13 cellular contexts compared by ENCODE assay signal in genomic region chr9:2638871-2639673, GRCh38. TPM values are rescaled to one million over a fixed set of nuclear protein-coding genes. Genes with fewer than 3 reads are reported as not detected.
DNase-seq lines count a peak whose midpoint lies in the region; ATAC-seq, FAIRE-seq and TF ChIP-seq lines count a peak whose summit lies in the region.
"Had no signal": no experiment of that assay in that cellular context is flagged by ENCODE, and none has a peak within 500 bp of the region (broad histone marks: within the 10 kb centered on the region; RNA-seq: fewer than 3 reads in every experiment).

No MANE protein-coding gene starts in this region.

- no peaks in the 10 kb centered on the region for H3K27me3 ChIP-seq in HepG2 (ENCODE audit: control insufficient read depth in 1 of 2, insufficient read depth in 2 of 2, low read length in 2 of 2)
- H3K27me3 ChIP-seq in foreskin keratinocyte = no peaks in the 10 kb centered on the region
- H3K27me3 ChIP-seq: gastrocnemius medialis had no signal

- no peak overlapping the region for H3K9ac ChIP-seq in HepG2 (ENCODE audit: insufficient read depth, low read depth, low read length)

- WGBS in HepG2 (ENCODE audit: low lambda C conversion rate) = 93% methylated on average over 3 of the region's 3 CpGs

- ATAC-seq in GM18868 (IDR thresholded peaks at IDR 0.05; ENCODE audit: unreplicated experiment) (peak; percentile 97), HG02610 (IDR thresholded peaks at IDR 0.05; ENCODE audit: unreplicated experiment) (peak; percentile 98), HG03469 (IDR thresholded peaks at IDR 0.05; ENCODE audit: unreplicated experiment) (peak; percentile 82), HepG2 (no peak), foreskin keratinocyte (no peak)

- H3K4me2 ChIP-seq in HepG2 (ENCODE audit: low read depth, low read length) = no peak overlapping the region

- no peak for TF ChIP-seq RAD21 in HepG2 (CRISPR knock-in tag; IDR thresholded peaks at IDR 0.05)

- TF ChIP-seq EP300 in HepG2 (IDR thresholded peaks at IDR 0.05; ENCODE audit: low read depth in 2 of 2, low read length in 2 of 2) (no peak), HepG2 (CRISPR knock-in tag; IDR thresholded peaks at IDR 0.05; ENCODE audit: borderline replicate concordance) (no peak)

- H4K20me1 ChIP-seq in HepG2 (ENCODE audit: insufficient read depth, low read length) = no peaks in the 10 kb centered on the region

- H2AFZ ChIP-seq in HepG2 (ENCODE audit: low read length) = no peak overlapping the region

- H3K36me3 ChIP-seq in HepG2 (replicated peaks in 1 of 2; ENCODE audit: control insufficient read depth in 1 of 2, insufficient read depth in 2 of 2, low read length in 2 of 2) = peaks cover 2 to 14% of the 10 kb centered on the region in 2 experiments; a peak in 4 of 5 replicates

- no peak for TF ChIP-seq POLR2A in HepG2 (IDR thresholded peaks at IDR 0.05; ENCODE audit: insufficient read depth in 1 of 2, low read depth in 2 of 2, low read length in 2 of 2)

- no peak for FAIRE-seq in HepG2 (lab: Jason Lieb, UNC)

- intact Hi-C loops in HepG2 (cut with micrococcal nuclease; ENCODE audit: unreplicated experiment) = no loop called here

- no peak overlapping the region for H3K27ac ChIP-seq in HepG2 (ENCODE audit: extremely low read length, insufficient read depth, low read length)
- H3K27ac ChIP-seq in foreskin keratinocyte = no peak overlapping the region
- H3K27ac ChIP-seq: SK-N-MC had no signal

- H3K9me3 ChIP-seq in HepG2 (ENCODE audit: low read length) = no peaks in the 10 kb centered on the region
- H3K9me3 ChIP-seq: gastrocnemius medialis had no signal

- H3K79me2 ChIP-seq in HepG2 (ENCODE audit: insufficient read depth, low read length) = no peaks in the 10 kb centered on the region

- peaks cover 19% of the 10 kb centered on the region for H3K4me1 ChIP-seq in HepG2 (ENCODE audit: insufficient read depth, low read length)
- H3K4me1 ChIP-seq in foreskin keratinocyte = no peaks in the 10 kb centered on the region

- H3K4me3 ChIP-seq in HepG2 (replicated peaks in 1 of 3; ENCODE audit: insufficient read depth in 1 of 3, low read depth in 2 of 3, low read length in 3 of 3) = no peak overlapping the region
- H3K4me3 ChIP-seq: gastrocnemius medialis, SK-N-MC had no signal

- POLR2A ChIA-PET in GM10248 (lab: Yijun Ruan, JAX) = no interaction called here
- POLR2A ChIA-PET in HepG2 (lab: Yijun Ruan, JAX) = no interaction called here

- no peak for TF ChIP-seq CTCF in GM10248 (IDR thresholded peaks at IDR 0.05; ENCODE audit: control extremely low read depth, extremely low read depth, low read depth, missing control alignments)
- no peak for TF ChIP-seq CTCF in HepG2 (CRISPR knock-in tag; IDR thresholded peaks at IDR 0.05)
- TF ChIP-seq CTCF in foreskin keratinocyte (conservative IDR thresholded peaks at IDR 0.05) = no peak

- DNase-seq in GM10248 (ENCODE audit: extremely low spot score) (peak; percentile 44), HepG2 (ENCODE audit: low spot score) (no peak), OCI-M2 (lab: John Stamatoyannopoulos, UW; ENCODE audit: unreplicated experiment) (no peak), NCI-H128 (lab: John Stamatoyannopoulos, UW; ENCODE audit: unreplicated experiment) (no peak), foreskin keratinocyte (no peak)
- DNase-seq: gastrocnemius medialis; HFFc6; stimulated activated CD4-positive, alpha-beta T cell treated with anti-CD3 and anti-CD28 coated beads, Interleukin-12 subunit alpha, Interleukin-12 subunit beta, amount 100 ng/mL, for 4 hours had no signal

- CTCF ChIA-PET in GM10248 (lab: Yijun Ruan, JAX) = interaction anchor here (0.7 to 2.0 kb wide), 7 partner anchors 10 to 28 kb away, joined by 3 to 7 read pairs (median 4); no protein-coding TSS in a partner anchor
- CTCF ChIA-PET in HepG2 (lab: Yijun Ruan, JAX; ENCODE audit: low intra/inter-chr PET ratio, low total read pairs) = no interaction called here

- BruUV-seq in HepG2 (replicated peaks; lab: Mats Ljungman, UMichigan) = no TSS peak

- in situ Hi-C loops in HepG2 (cut with HindIII; ENCODE audit: extremely low pct_ligation_motif_present, low pct_unique_long_range_greater_than_20kb) = no loop called here

TF ChIP-seq in HepG2, 621 proteins besides CTCF, POLR2A, EP300 and RAD21:
- no peak for TF ChIP-seq SMAD9 (CRISPR knock-in tag; IDR thresholded peaks at IDR 0.05)
- no peak for TF ChIP-seq MIER2 (CRISPR knock-in tag; IDR thresholded peaks at IDR 0.05)
- TF ChIP-seq DR1 (CRISPR knock-in tag; IDR thresholded peaks at IDR 0.05) = no peak
- no peak for TF ChIP-seq CC2D1A (CRISPR knock-in tag; IDR thresholded peaks at IDR 0.05)
TF ChIP-seq in HepG2: peak in this region for 0.

RNA-seq across cellular contexts. Expression of gene VLDLR, which starts 17.5 kb away (rescaled TPM):
- 3.4 TPM in 2 replicates for total RNA-seq in HepG2 (2016; rRNA removed; fragmentation: Illumina TruSeq; extraction: Trizol)
- total RNA-seq in HepG2 (2016; cell fraction: cytosol; rRNA removed; fragmentation: Illumina TruSeq; extraction: Trizol; ENCODE audit: low read depth) = 0.20 and 0.35 TPM in 2 replicates
- 2.9 and 3.7 TPM in 2 replicates for total RNA-seq in HepG2 (2016; cell fraction: insoluble cytoplasmic fraction; rRNA removed; fragmentation: Illumina TruSeq; extraction: Trizol)
- total RNA-seq in HepG2 (2016; cell fraction: membrane; rRNA removed; fragmentation: Illumina TruSeq; extraction: Trizol) = 1.8 and 1.9 TPM in 2 replicates
- total RNA-seq in HepG2 (2016; cell fraction: nucleus; rRNA removed; fragmentation: Illumina TruSeq; extraction: Trizol) = 8.9 and 9.7 TPM in 2 replicates
- 10.5 and 10.6 TPM in 2 replicates for polyA plus RNA-seq in HepG2 (2011; rRNA removed)
- polyA plus RNA-seq in HepG2 (2011; cell fraction: cytosol; rRNA removed) = 5.3 and 8.4 TPM in 2 replicates
- 10.6 and 11.0 TPM in 2 replicates for polyA plus RNA-seq in HepG2 (2011; cell fraction: nucleus; rRNA removed)
- polyA plus RNA-seq in HepG2 (2012) = 4.7 and 13.5 TPM in 2 replicates
- polyA plus RNA-seq in HepG2 (2016; cell fraction: cytosol; fragmentation: Illumina TruSeq; extraction: Trizol; ENCODE audit: low read depth) = 0.22 and 0.32 TPM in 2 replicates
- polyA plus RNA-seq in HepG2 (2016; cell fraction: insoluble cytoplasmic fraction; fragmentation: Illumina TruSeq; extraction: Trizol; ENCODE audit: low read depth) = 2.9 and 3.0 TPM in 2 replicates
- polyA plus RNA-seq in HepG2 (2016; cell fraction: membrane; fragmentation: Illumina TruSeq; extraction: Trizol; ENCODE audit: low read depth) = 0.66 and 1.0 TPM in 2 replicates
- polyA plus RNA-seq in HepG2 (2016; cell fraction: nucleus; fragmentation: Illumina TruSeq; extraction: Trizol; ENCODE audit: insufficient read depth, low read depth) = 10.6 and 10.7 TPM in 2 replicates
- polyA minus RNA-seq in HepG2 (2011; rRNA and poly(A)+ RNA removed; ENCODE audit: low replicate concordance) = 2.5 and 13.3 TPM in 2 replicates
- 7.5 and 11.8 TPM in 2 replicates for polyA minus RNA-seq in HepG2 (2011; cell fraction: cytosol; rRNA and poly(A)+ RNA removed)
- polyA minus RNA-seq in HepG2 (2011; cell fraction: nucleus; rRNA and poly(A)+ RNA removed) = 8.0 and 16.2 TPM in 2 replicates
- 1.9 and 5.3 TPM in 2 replicates for total RNA-seq in foreskin keratinocyte
- 0.82 and 1.7 TPM in 2 replicates for polyA plus RNA-seq in foreskin keratinocyte
- total RNA-seq: B cell had no signal

Comparison
In these comparisons a context has a peak if more than half of its experiments do, and no peak if none do; other contexts are left out.
1. ATAC-seq: peak in GM18868 (single experiment), HG02610 (single experiment) and HG03469 (single experiment); none in HepG2 (single experiment) and foreskin keratinocyte (single experiment).